Comparison of ENCODE assay signal across 1 cellular context in the genomic region with DNA sequence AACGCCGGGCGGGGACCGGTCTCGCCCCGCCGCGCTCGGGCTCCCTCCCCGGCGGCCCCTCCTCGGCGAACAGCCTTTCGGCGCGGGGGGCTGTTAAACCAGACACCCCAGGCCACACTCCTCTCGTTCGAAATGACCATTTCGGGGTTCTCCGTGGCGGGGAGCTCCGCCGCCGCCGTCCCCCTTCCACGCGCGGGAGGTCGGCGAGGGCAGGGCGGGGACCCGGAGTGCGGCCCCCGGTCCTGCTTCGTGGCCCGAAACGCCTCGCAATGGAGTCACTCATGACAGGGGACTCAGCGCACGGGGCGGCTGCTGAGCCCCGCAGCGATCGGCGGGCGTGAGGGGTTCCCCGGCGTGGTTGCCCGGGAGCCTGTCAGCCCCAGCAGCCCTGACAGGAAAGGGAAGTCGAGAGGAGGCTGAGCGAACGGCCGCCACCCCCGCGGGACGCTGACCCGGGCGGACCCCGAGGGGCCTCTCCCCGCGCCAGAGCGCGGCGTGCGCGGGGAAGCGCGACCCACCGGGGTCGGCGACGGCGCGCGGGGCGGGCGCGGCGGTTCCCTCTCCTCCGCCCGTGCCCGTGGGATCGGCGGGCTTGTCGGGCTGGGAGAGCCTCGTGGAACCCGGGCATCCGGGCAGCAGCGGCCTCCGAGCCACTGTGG.
TF ChIP-seq lines count a peak whose summit lies in the region.

No MANE protein-coding gene starts in this region.

TF ChIP-seq in K562, 482 proteins besides CTCF, POLR2A, EP300 and RAD21 (continued from another document and continues in another):
- TF ChIP-seq, protein P1, sequence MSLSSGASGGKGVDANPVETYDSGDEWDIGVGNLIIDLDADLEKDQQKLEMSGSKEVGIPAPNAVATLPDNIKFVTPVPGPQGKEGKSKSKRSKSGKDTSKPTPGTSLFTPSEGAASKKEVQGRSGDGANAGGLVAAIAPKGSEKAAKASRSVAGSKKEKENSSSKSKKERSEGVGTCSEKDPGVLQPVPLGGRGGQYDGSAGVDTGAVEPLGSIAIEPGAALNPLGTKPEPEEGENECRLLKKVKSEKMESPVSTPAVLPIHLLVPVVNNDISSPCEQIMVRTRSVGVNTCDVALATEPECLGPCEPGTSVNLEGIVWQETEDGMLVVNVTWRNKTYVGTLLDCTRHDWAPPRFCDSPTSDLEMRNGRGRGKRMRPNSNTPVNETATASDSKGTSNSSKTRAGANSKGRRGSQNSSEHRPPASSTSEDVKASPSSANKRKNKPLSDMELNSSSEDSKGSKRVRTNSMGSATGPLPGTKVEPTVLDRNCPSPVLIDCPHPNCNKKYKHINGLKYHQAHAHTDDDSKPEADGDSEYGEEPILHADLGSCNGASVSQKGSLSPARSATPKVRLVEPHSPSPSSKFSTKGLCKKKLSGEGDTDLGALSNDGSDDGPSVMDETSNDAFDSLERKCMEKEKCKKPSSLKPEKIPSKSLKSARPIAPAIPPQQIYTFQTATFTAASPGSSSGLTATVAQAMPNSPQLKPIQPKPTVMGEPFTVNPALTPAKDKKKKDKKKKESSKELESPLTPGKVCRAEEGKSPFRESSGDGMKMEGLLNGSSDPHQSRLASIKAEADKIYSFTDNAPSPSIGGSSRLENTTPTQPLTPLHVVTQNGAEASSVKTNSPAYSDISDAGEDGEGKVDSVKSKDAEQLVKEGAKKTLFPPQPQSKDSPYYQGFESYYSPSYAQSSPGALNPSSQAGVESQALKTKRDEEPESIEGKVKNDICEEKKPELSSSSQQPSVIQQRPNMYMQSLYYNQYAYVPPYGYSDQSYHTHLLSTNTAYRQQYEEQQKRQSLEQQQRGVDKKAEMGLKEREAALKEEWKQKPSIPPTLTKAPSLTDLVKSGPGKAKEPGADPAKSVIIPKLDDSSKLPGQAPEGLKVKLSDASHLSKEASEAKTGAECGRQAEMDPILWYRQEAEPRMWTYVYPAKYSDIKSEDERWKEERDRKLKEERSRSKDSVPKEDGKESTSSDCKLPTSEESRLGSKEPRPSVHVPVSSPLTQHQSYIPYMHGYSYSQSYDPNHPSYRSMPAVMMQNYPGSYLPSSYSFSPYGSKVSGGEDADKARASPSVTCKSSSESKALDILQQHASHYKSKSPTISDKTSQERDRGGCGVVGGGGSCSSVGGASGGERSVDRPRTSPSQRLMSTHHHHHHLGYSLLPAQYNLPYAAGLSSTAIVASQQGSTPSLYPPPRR (CRISPR knock-in tag; IDR thresholded peaks at IDR 0.05; ENCODE audit: borderline replicate concordance) = peak; percentile 7; the same call in 1 of the 2 replicates
- TF ChIP-seq ZC3H11A (IDR thresholded peaks at IDR 0.05; ENCODE audit: low read depth, low read length) (no peak), GABPB1 (CRISPR knock-in tag; IDR thresholded peaks at IDR 0.05) (peak; percentile 51; the same call in 1 of the 2 replicates), BCL6 (CRISPR knock-in tag; IDR thresholded peaks at IDR 0.05) (peak; percentile 46; the same call in 1 of the 2 replicates), JUNB (CRISPR knock-in tag; conservative IDR thresholded peaks at IDR 0.05) (0 out of 2 replicates have a peak, but pooled peaks have one; percentile 24), SRSF3 (IDR thresholded peaks at IDR 0.05; ENCODE audit: insufficient read depth, low read length) (0 out of 2 replicates have a peak, but pooled peaks have one; percentile 44), NR2C1 (IDR thresholded peaks at IDR 0.05) (no peak), NR2C1 (tag; IDR thresholded peaks at IDR 0.05) (0 out of 2 replicates have a peak, but pooled peaks have one; percentile 32), MAZ (CRISPR knock-in tag; conservative IDR thresholded peaks at IDR 0.05 in 1 of 2, IDR thresholded peaks at IDR 0.05 in 1 of 2) (peak; percentile 54 to 70), ZNF282 (CRISPR knock-in tag; IDR thresholded peaks at IDR 0.05) (no peak), ZNF124 (CRISPR knock-in tag; IDR thresholded peaks at IDR 0.05) (no peak), ZNF584 (CRISPR knock-in tag; IDR thresholded peaks at IDR 0.05; ENCODE audit: low read depth) (peak; percentile 31; the same call in 1 of the 2 replicates), ZNF586 (CRISPR knock-in tag; conservative IDR thresholded peaks at IDR 0.05) (0 out of 2 replicates have a peak, but pooled peaks have one; percentile 39), SMAD3 (CRISPR knock-in tag; conservative IDR thresholded peaks at IDR 0.05) (0 out of 2 replicates have a peak, but pooled peaks have one; percentile 79), ETV1 (tag; conservative IDR thresholded peaks at IDR 0.05; ENCODE audit: low read depth) (0 out of 2 replicates have a peak, but pooled peaks have one; percentile 10), NBN (IDR thresholded peaks at IDR 0.05; ENCODE audit: low read depth) (no peak), LEF1 (IDR thresholded peaks at IDR 0.05) (no peak), FUS (optimal IDR thresholded peaks at IDR 0.05; ENCODE audit: low read depth, low read length) (no peak), RBM25 (IDR thresholded peaks at IDR 0.05; ENCODE audit: low read depth, low read length, severe bottlenecking) (peak; percentile 1), SPI1 (IDR thresholded peaks at IDR 0.05; ENCODE audit: borderline replicate concordance, low read depth, low read length) (peak; percentile 62; the same call in 1 of the 2 replicates), BCOR (IDR thresholded peaks at IDR 0.05) (no peak)
- TF ChIP-seq, protein P2, sequence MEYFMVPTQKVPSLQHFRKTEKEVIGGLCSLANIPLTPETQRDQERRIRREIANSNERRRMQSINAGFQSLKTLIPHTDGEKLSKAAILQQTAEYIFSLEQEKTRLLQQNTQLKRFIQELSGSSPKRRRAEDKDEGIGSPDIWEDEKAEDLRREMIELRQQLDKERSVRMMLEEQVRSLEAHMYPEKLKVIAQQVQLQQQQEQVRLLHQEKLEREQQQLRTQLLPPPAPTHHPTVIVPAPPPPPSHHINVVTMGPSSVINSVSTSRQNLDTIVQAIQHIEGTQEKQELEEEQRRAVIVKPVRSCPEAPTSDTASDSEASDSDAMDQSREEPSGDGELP (CRISPR knock-in tag; IDR thresholded peaks at IDR 0.05; ENCODE audit: borderline replicate concordance) = peak; percentile 53; the same call in 1 of the 2 replicates
- TF ChIP-seq, protein P3, sequence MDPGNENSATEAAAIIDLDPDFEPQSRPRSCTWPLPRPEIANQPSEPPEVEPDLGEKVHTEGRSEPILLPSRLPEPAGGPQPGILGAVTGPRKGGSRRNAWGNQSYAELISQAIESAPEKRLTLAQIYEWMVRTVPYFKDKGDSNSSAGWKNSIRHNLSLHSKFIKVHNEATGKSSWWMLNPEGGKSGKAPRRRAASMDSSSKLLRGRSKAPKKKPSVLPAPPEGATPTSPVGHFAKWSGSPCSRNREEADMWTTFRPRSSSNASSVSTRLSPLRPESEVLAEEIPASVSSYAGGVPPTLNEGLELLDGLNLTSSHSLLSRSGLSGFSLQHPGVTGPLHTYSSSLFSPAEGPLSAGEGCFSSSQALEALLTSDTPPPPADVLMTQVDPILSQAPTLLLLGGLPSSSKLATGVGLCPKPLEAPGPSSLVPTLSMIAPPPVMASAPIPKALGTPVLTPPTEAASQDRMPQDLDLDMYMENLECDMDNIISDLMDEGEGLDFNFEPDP (CRISPR knock-in tag; IDR thresholded peaks at IDR 0.05) = 0 out of 2 replicates have a peak, but pooled peaks have one; percentile 18
- TF ChIP-seq, protein P4, sequence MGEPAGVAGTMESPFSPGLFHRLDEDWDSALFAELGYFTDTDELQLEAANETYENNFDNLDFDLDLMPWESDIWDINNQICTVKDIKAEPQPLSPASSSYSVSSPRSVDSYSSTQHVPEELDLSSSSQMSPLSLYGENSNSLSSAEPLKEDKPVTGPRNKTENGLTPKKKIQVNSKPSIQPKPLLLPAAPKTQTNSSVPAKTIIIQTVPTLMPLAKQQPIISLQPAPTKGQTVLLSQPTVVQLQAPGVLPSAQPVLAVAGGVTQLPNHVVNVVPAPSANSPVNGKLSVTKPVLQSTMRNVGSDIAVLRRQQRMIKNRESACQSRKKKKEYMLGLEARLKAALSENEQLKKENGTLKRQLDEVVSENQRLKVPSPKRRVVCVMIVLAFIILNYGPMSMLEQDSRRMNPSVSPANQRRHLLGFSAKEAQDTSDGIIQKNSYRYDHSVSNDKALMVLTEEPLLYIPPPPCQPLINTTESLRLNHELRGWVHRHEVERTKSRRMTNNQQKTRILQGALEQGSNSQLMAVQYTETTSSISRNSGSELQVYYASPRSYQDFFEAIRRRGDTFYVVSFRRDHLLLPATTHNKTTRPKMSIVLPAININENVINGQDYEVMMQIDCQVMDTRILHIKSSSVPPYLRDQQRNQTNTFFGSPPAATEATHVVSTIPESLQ (CRISPR knock-in tag; IDR thresholded peaks at IDR 0.05) = 0 out of 2 replicates have a peak, but pooled peaks have one; percentile 42
- TF ChIP-seq, protein P5, sequence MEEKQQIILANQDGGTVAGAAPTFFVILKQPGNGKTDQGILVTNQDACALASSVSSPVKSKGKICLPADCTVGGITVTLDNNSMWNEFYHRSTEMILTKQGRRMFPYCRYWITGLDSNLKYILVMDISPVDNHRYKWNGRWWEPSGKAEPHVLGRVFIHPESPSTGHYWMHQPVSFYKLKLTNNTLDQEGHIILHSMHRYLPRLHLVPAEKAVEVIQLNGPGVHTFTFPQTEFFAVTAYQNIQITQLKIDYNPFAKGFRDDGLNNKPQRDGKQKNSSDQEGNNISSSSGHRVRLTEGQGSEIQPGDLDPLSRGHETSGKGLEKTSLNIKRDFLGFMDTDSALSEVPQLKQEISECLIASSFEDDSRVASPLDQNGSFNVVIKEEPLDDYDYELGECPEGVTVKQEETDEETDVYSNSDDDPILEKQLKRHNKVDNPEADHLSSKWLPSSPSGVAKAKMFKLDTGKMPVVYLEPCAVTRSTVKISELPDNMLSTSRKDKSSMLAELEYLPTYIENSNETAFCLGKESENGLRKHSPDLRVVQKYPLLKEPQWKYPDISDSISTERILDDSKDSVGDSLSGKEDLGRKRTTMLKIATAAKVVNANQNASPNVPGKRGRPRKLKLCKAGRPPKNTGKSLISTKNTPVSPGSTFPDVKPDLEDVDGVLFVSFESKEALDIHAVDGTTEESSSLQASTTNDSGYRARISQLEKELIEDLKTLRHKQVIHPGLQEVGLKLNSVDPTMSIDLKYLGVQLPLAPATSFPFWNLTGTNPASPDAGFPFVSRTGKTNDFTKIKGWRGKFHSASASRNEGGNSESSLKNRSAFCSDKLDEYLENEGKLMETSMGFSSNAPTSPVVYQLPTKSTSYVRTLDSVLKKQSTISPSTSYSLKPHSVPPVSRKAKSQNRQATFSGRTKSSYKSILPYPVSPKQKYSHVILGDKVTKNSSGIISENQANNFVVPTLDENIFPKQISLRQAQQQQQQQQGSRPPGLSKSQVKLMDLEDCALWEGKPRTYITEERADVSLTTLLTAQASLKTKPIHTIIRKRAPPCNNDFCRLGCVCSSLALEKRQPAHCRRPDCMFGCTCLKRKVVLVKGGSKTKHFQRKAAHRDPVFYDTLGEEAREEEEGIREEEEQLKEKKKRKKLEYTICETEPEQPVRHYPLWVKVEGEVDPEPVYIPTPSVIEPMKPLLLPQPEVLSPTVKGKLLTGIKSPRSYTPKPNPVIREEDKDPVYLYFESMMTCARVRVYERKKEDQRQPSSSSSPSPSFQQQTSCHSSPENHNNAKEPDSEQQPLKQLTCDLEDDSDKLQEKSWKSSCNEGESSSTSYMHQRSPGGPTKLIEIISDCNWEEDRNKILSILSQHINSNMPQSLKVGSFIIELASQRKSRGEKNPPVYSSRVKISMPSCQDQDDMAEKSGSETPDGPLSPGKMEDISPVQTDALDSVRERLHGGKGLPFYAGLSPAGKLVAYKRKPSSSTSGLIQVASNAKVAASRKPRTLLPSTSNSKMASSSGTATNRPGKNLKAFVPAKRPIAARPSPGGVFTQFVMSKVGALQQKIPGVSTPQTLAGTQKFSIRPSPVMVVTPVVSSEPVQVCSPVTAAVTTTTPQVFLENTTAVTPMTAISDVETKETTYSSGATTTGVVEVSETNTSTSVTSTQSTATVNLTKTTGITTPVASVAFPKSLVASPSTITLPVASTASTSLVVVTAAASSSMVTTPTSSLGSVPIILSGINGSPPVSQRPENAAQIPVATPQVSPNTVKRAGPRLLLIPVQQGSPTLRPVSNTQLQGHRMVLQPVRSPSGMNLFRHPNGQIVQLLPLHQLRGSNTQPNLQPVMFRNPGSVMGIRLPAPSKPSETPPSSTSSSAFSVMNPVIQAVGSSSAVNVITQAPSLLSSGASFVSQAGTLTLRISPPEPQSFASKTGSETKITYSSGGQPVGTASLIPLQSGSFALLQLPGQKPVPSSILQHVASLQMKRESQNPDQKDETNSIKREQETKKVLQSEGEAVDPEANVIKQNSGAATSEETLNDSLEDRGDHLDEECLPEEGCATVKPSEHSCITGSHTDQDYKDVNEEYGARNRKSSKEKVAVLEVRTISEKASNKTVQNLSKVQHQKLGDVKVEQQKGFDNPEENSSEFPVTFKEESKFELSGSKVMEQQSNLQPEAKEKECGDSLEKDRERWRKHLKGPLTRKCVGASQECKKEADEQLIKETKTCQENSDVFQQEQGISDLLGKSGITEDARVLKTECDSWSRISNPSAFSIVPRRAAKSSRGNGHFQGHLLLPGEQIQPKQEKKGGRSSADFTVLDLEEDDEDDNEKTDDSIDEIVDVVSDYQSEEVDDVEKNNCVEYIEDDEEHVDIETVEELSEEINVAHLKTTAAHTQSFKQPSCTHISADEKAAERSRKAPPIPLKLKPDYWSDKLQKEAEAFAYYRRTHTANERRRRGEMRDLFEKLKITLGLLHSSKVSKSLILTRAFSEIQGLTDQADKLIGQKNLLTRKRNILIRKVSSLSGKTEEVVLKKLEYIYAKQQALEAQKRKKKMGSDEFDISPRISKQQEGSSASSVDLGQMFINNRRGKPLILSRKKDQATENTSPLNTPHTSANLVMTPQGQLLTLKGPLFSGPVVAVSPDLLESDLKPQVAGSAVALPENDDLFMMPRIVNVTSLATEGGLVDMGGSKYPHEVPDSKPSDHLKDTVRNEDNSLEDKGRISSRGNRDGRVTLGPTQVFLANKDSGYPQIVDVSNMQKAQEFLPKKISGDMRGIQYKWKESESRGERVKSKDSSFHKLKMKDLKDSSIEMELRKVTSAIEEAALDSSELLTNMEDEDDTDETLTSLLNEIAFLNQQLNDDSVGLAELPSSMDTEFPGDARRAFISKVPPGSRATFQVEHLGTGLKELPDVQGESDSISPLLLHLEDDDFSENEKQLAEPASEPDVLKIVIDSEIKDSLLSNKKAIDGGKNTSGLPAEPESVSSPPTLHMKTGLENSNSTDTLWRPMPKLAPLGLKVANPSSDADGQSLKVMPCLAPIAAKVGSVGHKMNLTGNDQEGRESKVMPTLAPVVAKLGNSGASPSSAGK (IDR thresholded peaks at IDR 0.05) = peak; percentile 81
